ENCODE assay signal across 13 cellular contexts in the genomic region with DNA sequence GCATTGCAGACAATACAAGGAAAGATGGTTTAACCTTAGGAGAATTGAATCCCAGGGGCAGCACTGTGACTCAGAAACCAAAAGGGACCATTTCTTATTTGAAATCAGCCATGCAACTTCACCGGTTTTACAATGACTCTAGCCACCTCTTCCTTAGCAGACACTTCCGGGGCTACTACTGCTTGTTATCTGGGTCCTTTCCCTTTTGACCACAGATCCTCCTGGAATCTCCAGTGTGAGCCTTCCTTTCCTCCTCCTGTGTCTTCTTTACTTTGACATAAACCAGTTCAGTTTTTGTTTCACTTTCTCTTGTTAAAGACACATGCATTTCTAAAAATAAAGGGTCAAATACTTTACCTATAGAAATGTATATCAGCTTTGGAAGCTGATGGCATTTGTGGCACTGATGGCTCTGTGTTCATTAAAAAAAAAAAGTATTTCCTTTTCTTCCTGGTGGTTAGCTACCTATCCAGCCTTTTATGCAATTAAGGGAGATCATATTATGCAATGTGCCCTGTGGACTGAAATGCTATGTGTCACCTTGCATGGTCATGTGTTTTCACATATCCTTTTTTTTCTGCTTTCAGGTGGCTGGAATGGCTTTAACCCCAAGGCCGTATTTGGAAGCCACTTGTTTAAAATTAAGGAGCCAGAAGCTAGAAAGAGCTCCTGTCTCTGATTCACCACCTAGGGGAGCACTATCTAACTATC.
DNase-seq lines count a peak whose midpoint lies in the region; ATAC-seq lines count a peak whose summit lies in the region.
"Had no signal": no experiment of that assay in that cellular context is flagged by ENCODE, and none has a peak within 500 bp of the region (broad histone marks: within the 10 kb centered on the region; RNA-seq: fewer than 3 reads in every experiment).

No MANE protein-coding gene starts in this region.

- DNase-seq in OCI-M1 (lab: John Stamatoyannopoulos, UW) (peak; percentile 88), epidermal melanocyte (ENCODE audit: insufficient read length, low spot score) (no peak), A172 (ENCODE audit: low spot score) (no peak)
- DNase-seq in activated naive CD4-positive, alpha-beta T cell treated with anti-CD3 and anti-CD28 coated beads, Interleukin-2, amount 50 U/mL, for 16 hours, result no peak
- DNase-seq: activated T-cell treated with anti-CD3 and anti-CD28 coated beads, Interleukin-2, amount 50 U/mL, for 24 hours; body of pancreas; hypothalamus; Right ventricle myocardium superior; stimulated activated CD4-positive, alpha-beta T cell treated with anti-CD3 and anti-CD28 coated beads, Interleukin-4, amount 100 ng/mL, for 1 hour had no signal

- peak overlapping the region in 1 of 10 experiments; percentile 17; a peak in 1 of 20 replicates for H3K4me3 ChIP-seq in BLaER1 treated with 17β-estradiol and CSF1 and Interleukin-3, amounts not matched to agents 10 nM and 100 nM
- H3K4me3 ChIP-seq: body of pancreas had no signal

- H3K4me1 ChIP-seq in BLaER1 treated with 17β-estradiol and CSF1 and Interleukin-3, amounts not matched to agents 10 nM and 100 nM, result peaks cover 10 to 13% (median 11%) of the 10 kb centered on the region in 10 experiments; a peak in 16 of 20 replicates
- H3K4me1 ChIP-seq: body of pancreas had no signal

- H3K9me3 ChIP-seq in BLaER1 treated with 17β-estradiol and CSF1 and Interleukin-3, amounts not matched to agents 10 nM and 100 nM (replicated peaks in 1 of 11), result peaks cover 0 to 8% (median 0%) of the 10 kb centered on the region in 11 experiments; a peak in 3 of 22 replicates
- H3K9me3 ChIP-seq: body of pancreas had no signal

- no peaks in the 10 kb centered on the region for H4K20me1 ChIP-seq in BLaER1 treated with 17β-estradiol and CSF1 and Interleukin-3, amounts not matched to agents 10 nM and 100 nM

- H3K27ac ChIP-seq in BLaER1 treated with 17β-estradiol and CSF1 and Interleukin-3, amounts not matched to agents 10 nM and 100 nM, result peak overlapping the region in 4 of 11 experiments; percentile 3 to 43 (median 38); a peak in 5 of 22 replicates
- H3K27ac ChIP-seq: body of pancreas had no signal

- H3K4me2 ChIP-seq in BLaER1 treated with 17β-estradiol and CSF1 and Interleukin-3, amounts not matched to agents 10 nM and 100 nM, result peak overlapping the region; percentile 28 to 78 (median 64); a peak in 21 of 22 replicates

- ATAC-seq in GM19452 (IDR thresholded peaks at IDR 0.05; ENCODE audit: unreplicated experiment) (peak; percentile 52), HG03066 (IDR thresholded peaks at IDR 0.05; ENCODE audit: low read depth, unreplicated experiment) (peak; percentile 66), HG03457 (IDR thresholded peaks at IDR 0.05; ENCODE audit: unreplicated experiment) (no peak)
- ATAC-seq: body of pancreas had no signal

- H3K27me3 ChIP-seq in BLaER1 treated with 17β-estradiol and CSF1 and Interleukin-3, amounts not matched to agents 10 nM and 100 nM, result no peaks in the 10 kb centered on the region
- H3K27me3 ChIP-seq: body of pancreas had no signal

- peak overlapping the region in 1 of 11 experiments; percentile 18; a peak in 1 of 22 replicates for H3K9ac ChIP-seq in BLaER1 treated with 17β-estradiol and CSF1 and Interleukin-3, amounts not matched to agents 10 nM and 100 nM

- no peaks in the 10 kb centered on the region for H3K36me3 ChIP-seq in BLaER1 treated with 17β-estradiol and CSF1 and Interleukin-3, amounts not matched to agents 10 nM and 100 nM
